Comparison of ENCODE assay signal across 17 cellular contexts in the genomic region with DNA sequence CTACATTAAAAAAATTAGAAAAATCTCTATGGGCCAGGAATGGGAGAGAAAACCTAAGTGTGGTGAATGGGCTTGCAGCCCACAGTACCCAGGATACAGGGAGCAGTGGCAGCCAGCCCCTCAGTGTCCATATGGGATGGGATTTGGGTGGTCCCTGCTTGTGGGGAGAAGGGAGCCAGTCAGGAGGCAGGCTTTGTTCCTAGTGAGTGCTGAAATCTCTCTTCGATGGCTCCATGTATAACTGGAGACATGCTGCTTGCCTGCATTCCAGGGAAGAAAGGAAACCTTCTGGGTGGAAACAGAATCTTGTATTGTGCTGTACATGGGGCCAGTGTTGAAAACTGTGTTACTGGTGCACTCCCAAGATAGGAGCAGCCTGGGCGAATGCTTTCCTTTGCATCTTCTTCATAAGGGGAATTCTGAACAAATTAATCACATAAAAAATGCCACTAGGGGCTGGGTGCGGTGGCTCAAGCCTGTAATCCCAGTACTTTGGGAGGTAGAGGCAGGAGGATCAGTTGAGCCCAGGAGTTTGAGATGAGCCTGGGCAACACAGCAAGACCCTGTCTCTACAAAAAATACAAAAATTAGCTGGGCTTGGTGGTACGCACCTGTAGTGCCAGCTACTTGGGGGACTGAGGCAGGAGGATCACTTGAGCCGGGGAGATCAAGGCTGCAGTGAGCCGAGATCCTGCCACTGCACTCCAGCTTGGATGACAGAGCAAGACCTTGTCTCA. TPM values are rescaled to one million over a fixed set of nuclear protein-coding genes. Genes with fewer than 3 reads are reported as not detected.
A peak's percentile ranks its signal among the peaks of the same experiment; 100 is the strongest.
DNase-seq lines count a peak whose midpoint lies in the region; ATAC-seq and TF ChIP-seq lines count a peak whose summit lies in the region.
"Had no signal": no experiment of that assay in that cellular context is flagged by ENCODE, and none has a peak within 500 bp of the region (broad histone marks: within the 10 kb centered on the region; RNA-seq: fewer than 3 reads in every experiment).

No MANE protein-coding gene starts in this region.

- H3K4me1 ChIP-seq in HUES48 (ENCODE audit: control insufficient read depth, insufficient read depth, low read length) (peaks cover 19% of the 10 kb centered on the region), adipocyte (ENCODE audit: control insufficient read depth, insufficient read depth, low read length) (peaks cover 16% of the 10 kb centered on the region), lower lobe of right lung (peaks cover 22% of the 10 kb centered on the region), stomach (peaks cover 6 to 18% (median 16%) of the 10 kb centered on the region in 4 donors)

- TF ChIP-seq POLR2A in stomach (IDR thresholded peaks at IDR 0.05), result no peak

- DNase-seq in adipocyte (ENCODE audit: low read depth) (no peak), lower lobe of right lung (no peak), stomach (peak; percentile 13), AML-193 (lab: John Stamatoyannopoulos, UW) (no peak), NCI-H2196 (lab: John Stamatoyannopoulos, UW; ENCODE audit: unreplicated experiment) (no peak)
- DNase-seq: activated gamma-delta T cell treated with Interleukin-2 at 50 U/mL for 16 hours; CD4-positive, CD25-positive, alpha-beta regulatory T cell; effector memory CD4-positive, alpha-beta T cell; immature natural killer cell; NCI-H1436; NCI-H446 treated with DMSO at 0.1 percent for 48 hours; stimulated activated naive CD8-positive, alpha-beta T cell treated with anti-CD3 and anti-CD28 coated beads, Interleukin-15, amount 100 ng/mL, for 72 hours had no signal

- 75 to 83% (median 80%) methylated on average over 6 of the region's 6 CpGs for WGBS in stomach, 5 donors

- no peak overlapping the region for H3K4me3 ChIP-seq in HUES48 (ENCODE audit: low read depth, low read length)
- peak overlapping the region; percentile 53 for H3K4me3 ChIP-seq in adipocyte (ENCODE audit: low read length)
- no peak overlapping the region for H3K4me3 ChIP-seq in lower lobe of right lung
- no peak overlapping the region for H3K4me3 ChIP-seq in stomach
- H3K4me3 ChIP-seq: pancreas had no signal

- peaks cover 5% of the 10 kb centered on the region; the same call in 1 of the 2 replicates for H3K36me3 ChIP-seq in HUES48 (ENCODE audit: control insufficient read depth, insufficient read depth, low read length)
- H3K36me3 ChIP-seq in adipocyte (ENCODE audit: control insufficient read depth, insufficient read depth, low read length, severe bottlenecking), result peaks cover 20% of the 10 kb centered on the region
- H3K36me3 ChIP-seq in lower lobe of right lung, result peaks cover 20% of the 10 kb centered on the region
- peaks cover 0 to 26% (median 17%) of the 10 kb centered on the region in 4 donors for H3K36me3 ChIP-seq in stomach

- H3K9ac ChIP-seq in HUES48 (ENCODE audit: low read depth, low read length), result no peak overlapping the region
- H3K9ac ChIP-seq in adipocyte (ENCODE audit: low read length), result peak overlapping the region; percentile 27
- H3K9ac ChIP-seq: KMS-11 had no signal

- no peak for TF ChIP-seq EP300 in stomach (IDR thresholded peaks at IDR 0.05)

- no peak for TF ChIP-seq CTCF in lower lobe of right lung (IDR thresholded peaks at IDR 0.05)
- no peak for TF ChIP-seq CTCF in stomach (IDR thresholded peaks at IDR 0.05)

- H3K27me3 ChIP-seq in HUES48 (ENCODE audit: control insufficient read depth, insufficient read depth, low read length), result no peaks in the 10 kb centered on the region
- H3K27me3 ChIP-seq in adipocyte (replicated peaks; ENCODE audit: control insufficient read depth, insufficient read depth, low read length), result no peaks in the 10 kb centered on the region
- no peaks in the 10 kb centered on the region for H3K27me3 ChIP-seq in lower lobe of right lung (ENCODE audit: low read depth)
- H3K27me3 ChIP-seq in stomach, result no peaks in the 10 kb centered on the region
- H3K27me3 ChIP-seq: foreskin keratinocyte, pancreas had no signal

- H3K9me3 ChIP-seq in HUES48 (ENCODE audit: control insufficient read depth, insufficient read depth, low read length) (no peaks in the 10 kb centered on the region), adipocyte (ENCODE audit: control insufficient read depth, low read length) (no peaks in the 10 kb centered on the region), lower lobe of right lung (no peaks in the 10 kb centered on the region), stomach (no peaks in the 10 kb centered on the region)
- H3K9me3 ChIP-seq: pancreas had no signal

- intact Hi-C loops in lower lobe of right lung (cut with DNase I), result no loop called here
- intact Hi-C loops in stomach (cut with DNase I; ENCODE audit: low total_unique reads), result no loop called here

- H3K27ac ChIP-seq in HUES48 (ENCODE audit: low read depth, low read length) (peak overlapping the region; percentile 39), lower lobe of right lung (peak overlapping the region; percentile 53), stomach (no peak overlapping the region)
- H3K27ac ChIP-seq: foreskin keratinocyte, KMS-11, pancreas had no signal

- peak; percentile 13 to 33 for ATAC-seq in lower lobe of right lung
- ATAC-seq in HG03565 (IDR thresholded peaks at IDR 0.05; ENCODE audit: unreplicated experiment), result no peak
- ATAC-seq: stimulated activated naive CD8-positive, alpha-beta T cell treated with anti-CD3 and anti-CD28 coated beads, Interleukin-15, amount 100 ng/mL, for 72 hours had no signal

RNA-seq across cellular contexts. Expression of gene PTPRU, which starts 36.0 kb away (rescaled TPM):
- 35.1 TPM for total RNA-seq in lower lobe of right lung
- total RNA-seq in stomach, result 10 to 100 TPM in 2 of 5 donors, 1 to 10 TPM in 2, under 1 TPM in 1; 0.29 to 17.5 (median 8.0) TPM
- 1 to 10 TPM; 4.9 to 5.4 (median 5.2) TPM for polyA plus RNA-seq in stomach
- total RNA-seq: CD4-positive, CD25-positive, alpha-beta regulatory T cell had no signal
- polyA plus RNA-seq: CD4-positive, CD25-positive, alpha-beta regulatory T cell; immature natural killer cell had no signal

RNA-seq across cellular contexts. Expression of gene MECR, which starts 41.6 kb away (rescaled TPM):
- total RNA-seq in lower lobe of right lung, result 16.9 TPM
- total RNA-seq in stomach, result 10 to 100 TPM in 4 of 5 donors, 1 to 10 TPM in 1; 8.9 to 47.8 (median 17.4) TPM
- 10 to 100 TPM; 16.0 to 20.1 (median 18.2) TPM for polyA plus RNA-seq in stomach

Comparison
In these comparisons a context has a peak if more than half of its experiments do, and no peak if none do; other contexts are left out.
1. H3K27ac ChIP-seq: peak in HUES48 (single experiment) and lower lobe of right lung (single experiment); none in stomach (0 of 5).